In genomic region chr21:28832013-28832714, GRCh38 we compare ENCODE assay signal across 10 cellular contexts.
DNase-seq lines count a peak whose midpoint lies in the region; ATAC-seq and TF ChIP-seq lines count a peak whose summit lies in the region.
"Had no signal": no experiment of that assay in that cellular context is flagged by ENCODE, and none has a peak within 500 bp of the region (broad histone marks: within the 10 kb centered on the region; RNA-seq: fewer than 3 reads in every experiment).

No MANE protein-coding gene starts in this region.

- WGBS in ovary, 3 donors = 82 to 83% (median 82%) methylated on average over 1 of the region's 1 CpG

- no peaks in the 10 kb centered on the region for H3K4me1 ChIP-seq in ovary (ENCODE audit: insufficient read depth)
- H3K4me1 ChIP-seq: Caco-2 had no signal

- no peaks in the 10 kb centered on the region for H3K36me3 ChIP-seq in ovary

- H3K4me1 Mint-ChIP-seq in T-helper 1 cell treated with Interleukin-12 subunit alpha and Interleukin-12 subunit beta and Interleukin-4 antibody, amounts not matched to agents 30 μg/mL and 1 μg/mL, for 36 hours (ENCODE audit: low read depth) = peaks cover 65% of the 10 kb centered on the region

- H3K9me3 Mint-ChIP-seq in T-helper 1 cell treated with Interleukin-12 subunit alpha and Interleukin-12 subunit beta and Interleukin-4 antibody, amounts not matched to agents 30 μg/mL and 1 μg/mL, for 36 hours = peaks cover 5% of the 10 kb centered on the region

- peak; percentile 5 for DNase-seq in stimulated activated CD4-positive, alpha-beta T cell treated with anti-CD3 and anti-CD28 coated beads, Interleukin-4, amount 100 ng/mL, for 24 hours
- no peak for DNase-seq in stimulated activated CD4-positive, alpha-beta T cell treated with anti-CD3 and anti-CD28 coated beads, Interleukin-1b, Interleukin-23, amount 100 ng/mL, for 48 hours
- DNase-seq in fibroblast of mammary gland (ENCODE audit: low read depth) = peak; percentile 19
- DNase-seq in NCI-H2196 treated with DMSO at 0.1 percent for 48 hours (lab: John Stamatoyannopoulos, UW; ENCODE audit: unreplicated experiment) = no peak
- no peak for DNase-seq in NCI-H146 (lab: John Stamatoyannopoulos, UW)
- DNase-seq in ovary = no peak
- DNase-seq: Caco-2, posterior cingulate gyrus had no signal

- no peaks in the 10 kb centered on the region for H3K27me3 ChIP-seq in ovary

- TF ChIP-seq CTCF in fibroblast of mammary gland (conservative IDR thresholded peaks at IDR 0.05; ENCODE audit: control insufficient read depth, insufficient read depth, low read depth, low read length) = no peak
- TF ChIP-seq CTCF in ovary (IDR thresholded peaks at IDR 0.05) = no peak

- peak overlapping the region; percentile 98 for H3K27ac Mint-ChIP-seq in T-helper 1 cell treated with Interleukin-12 subunit alpha and Interleukin-12 subunit beta and Interleukin-4 antibody, amounts not matched to agents 30 μg/mL and 1 μg/mL, for 36 hours

- no peak for TF ChIP-seq POLR2A in ovary (IDR thresholded peaks at IDR 0.05)

- peaks cover 37% of the 10 kb centered on the region for H3K36me3 Mint-ChIP-seq in T-helper 1 cell treated with Interleukin-12 subunit alpha and Interleukin-12 subunit beta and Interleukin-4 antibody, amounts not matched to agents 30 μg/mL and 1 μg/mL, for 36 hours (ENCODE audit: low read depth)

- H3K4me3 ChIP-seq in fibroblast of mammary gland (ENCODE audit: control insufficient read depth, low read depth, low read length) (no peak overlapping the region), ovary (no peak overlapping the region)

- TF ChIP-seq EP300 in ovary (IDR thresholded peaks at IDR 0.05) = no peak

- H3K9me3 ChIP-seq in ovary = no peaks in the 10 kb centered on the region
- H3K9me3 ChIP-seq: Caco-2 had no signal

- intact Hi-C loops in ovary (cut with DNase I) = no loop called here

- H3K27me3 Mint-ChIP-seq in T-helper 1 cell treated with Interleukin-12 subunit alpha and Interleukin-12 subunit beta and Interleukin-4 antibody, amounts not matched to agents 30 μg/mL and 1 μg/mL, for 36 hours (ENCODE audit: low read depth) = no peaks in the 10 kb centered on the region

- no peak for ATAC-seq in HG03025 (IDR thresholded peaks at IDR 0.05; ENCODE audit: low FRiP score, unreplicated experiment)

- no peak overlapping the region for H3K27ac ChIP-seq in ovary

- peak overlapping the region; percentile 68 for H3K4me3 Mint-ChIP-seq in T-helper 1 cell treated with Interleukin-12 subunit alpha and Interleukin-12 subunit beta and Interleukin-4 antibody, amounts not matched to agents 30 μg/mL and 1 μg/mL, for 36 hours

Comparison
In these comparisons a context has a peak if more than half of its experiments do, and no peak if none do; other contexts are left out.
1. DNase-seq: peak in stimulated activated CD4-positive, alpha-beta T cell treated with anti-CD3 and anti-CD28 coated beads, Interleukin-4, amount 100 ng/mL, for 24 hours (single experiment) and fibroblast of mammary gland (single experiment); none in stimulated activated CD4-positive, alpha-beta T cell treated with anti-CD3 and anti-CD28 coated beads, Interleukin-1b, Interleukin-23, amount 100 ng/mL, for 48 hours (single experiment), NCI-H2196 treated with DMSO at 0.1 percent for 48 hours (single experiment), NCI-H146 (single experiment) and ovary (0 of 5).